15 cellular contexts compared by ENCODE assay signal in the genomic region with DNA sequence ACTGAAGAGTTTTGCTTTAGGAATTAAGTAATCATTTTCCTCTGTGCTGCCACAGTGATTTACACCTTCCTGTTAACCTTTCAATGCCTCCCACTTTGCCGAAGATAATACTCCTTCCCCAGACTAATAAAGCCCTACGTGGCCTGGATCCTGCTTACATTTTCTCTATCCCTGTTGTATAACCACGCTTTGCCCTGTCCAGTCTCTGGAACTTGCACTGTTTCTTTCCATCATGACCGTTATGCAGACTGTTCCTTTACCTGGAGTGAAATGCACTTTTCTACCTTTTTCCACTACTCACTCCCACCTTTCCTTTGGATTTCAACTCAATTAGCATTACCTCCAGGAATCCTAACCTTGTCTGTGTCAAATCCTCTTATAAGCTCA.
DNase-seq lines count a peak whose midpoint lies in the region; ATAC-seq and TF ChIP-seq lines count a peak whose summit lies in the region.
"Had no signal": no experiment of that assay in that cellular context is flagged by ENCODE, and none has a peak within 500 bp of the region (broad histone marks: within the 10 kb centered on the region; RNA-seq: fewer than 3 reads in every experiment).

No MANE protein-coding gene starts in this region.

- no peak for ATAC-seq in aorta (ENCODE audit: low FRiP score)

- CTCF ChIA-PET in HEK293T (lab: Yijun Ruan, JAX), result no interaction called here

- H4K8ac ChIP-seq in mesenchymal stem cell (ENCODE audit: low read length), result no peak overlapping the region

- H3K18ac ChIP-seq in mesenchymal stem cell (ENCODE audit: low read depth in 1 of 2, low read length in 2 of 2), result no peak overlapping the region

- intact Hi-C loops in sigmoid colon (cut with DNase I) (loop anchor here (5.0 to 10.0 kb wide), 3 partner anchors 136 to 476 kb away; no protein-coding TSS in a partner anchor), aorta (cut with DNase I) (no loop called here)

- no peak overlapping the region for H3K4me2 ChIP-seq in mesenchymal stem cell (ENCODE audit: low read length, poor library complexity, severe bottlenecking)

- no peaks in the 10 kb centered on the region for H3K9me3 ChIP-seq in mesenchymal stem cell (ENCODE audit: control insufficient read depth, low read length)
- H3K9me3 ChIP-seq in sigmoid colon, result no peaks in the 10 kb centered on the region
- H3K9me3 ChIP-seq in aorta (ENCODE audit: control insufficient read depth, low read length), result no peaks in the 10 kb centered on the region

- no peak overlapping the region for H2BK12ac ChIP-seq in mesenchymal stem cell (ENCODE audit: low read length in 2 of 2)

- H3K4me1 ChIP-seq in mesenchymal stem cell (ENCODE audit: control insufficient read depth, insufficient read depth, low read depth, low read length), result no peaks in the 10 kb centered on the region
- peaks cover 0 to 70% (median 56%) of the 10 kb centered on the region in 4 donors for H3K4me1 ChIP-seq in sigmoid colon
- H3K4me1 ChIP-seq in aorta (ENCODE audit: control insufficient read depth in 1 of 2, insufficient read depth in 2 of 2, low read length in 2 of 2), result peaks cover 12 to 33% of the 10 kb centered on the region in 2 donors

- no peak overlapping the region for H3K27ac ChIP-seq in mesenchymal stem cell (ENCODE audit: low read length, poor library complexity, severe bottlenecking)
- peak overlapping the region; percentile 11 to 74 (median 58) for H3K27ac ChIP-seq in sigmoid colon
- peak overlapping the region; percentile 10 to 28 for H3K27ac ChIP-seq in aorta (ENCODE audit: low read depth in 1 of 2, low read length in 2 of 2)
- H3K27ac ChIP-seq: GM23248 had no signal

- no peak overlapping the region for H3K9ac ChIP-seq in mesenchymal stem cell (ENCODE audit: low read length)
- H3K9ac ChIP-seq: GM23248 had no signal

- no peaks in the 10 kb centered on the region for H3K79me1 ChIP-seq in mesenchymal stem cell (replicated peaks; ENCODE audit: low read length, poor library complexity, severe bottlenecking)

- H3K36me3 ChIP-seq in mesenchymal stem cell (ENCODE audit: control insufficient read depth in 1 of 2, insufficient read depth in 2 of 2, low read depth in 1 of 2, low read length in 2 of 2) (no peaks in the 10 kb centered on the region), sigmoid colon (no peaks in the 10 kb centered on the region), aorta (ENCODE audit: control insufficient read depth in 1 of 2, insufficient read depth in 2 of 2, low read length in 1 of 2) (no peaks in the 10 kb centered on the region)

- no peak overlapping the region for H3K4ac ChIP-seq in mesenchymal stem cell (ENCODE audit: low read depth in 1 of 2, low read length in 2 of 2)

- no peak for TF ChIP-seq POLR2A in sigmoid colon (IDR thresholded peaks at IDR 0.05)

- no peak overlapping the region for H3K4me3 ChIP-seq in mesenchymal stem cell (ENCODE audit: insufficient read depth in 1 of 2, low read depth in 1 of 2, low read length in 2 of 2)
- no peak overlapping the region for H3K4me3 ChIP-seq in sigmoid colon
- no peak overlapping the region for H3K4me3 ChIP-seq in aorta (ENCODE audit: low read length in 2 of 2)
- H3K4me3 ChIP-seq: GM23248 had no signal

- H2BK15ac ChIP-seq in mesenchymal stem cell (ENCODE audit: low read depth, poor library complexity, severe bottlenecking), result no peak overlapping the region

- H3K23ac ChIP-seq in mesenchymal stem cell (ENCODE audit: low read length in 2 of 2), result no peak overlapping the region

- POLR2A ChIA-PET in HEK293T (lab: Yijun Ruan, JAX), result no interaction called here

- H2AFZ ChIP-seq in mesenchymal stem cell (ENCODE audit: low read depth, low read length), result no peak overlapping the region
- H2AFZ ChIP-seq: GM23248 had no signal

- H2AK5ac ChIP-seq in mesenchymal stem cell (ENCODE audit: low read length, severe bottlenecking), result no peak overlapping the region

- H3K27me3 ChIP-seq in mesenchymal stem cell (ENCODE audit: control insufficient read depth in 1 of 2, insufficient read depth in 1 of 2, low read length in 2 of 2) (no peaks in the 10 kb centered on the region), sigmoid colon (no peaks in the 10 kb centered on the region), aorta (ENCODE audit: control insufficient read depth in 1 of 2, insufficient read depth in 2 of 2, low read length in 1 of 2) (no peaks in the 10 kb centered on the region)

- no peak for TF ChIP-seq CTCF in sigmoid colon (IDR thresholded peaks at IDR 0.05)

- WGBS in mesenchymal stem cell, result 43% methylated on average over 4 of the region's 4 CpGs
- 64 to 81% methylated on average over 4 of the region's 4 CpGs for WGBS in sigmoid colon, 2 donors
- WGBS in aorta, 2 donors, result 57 to 66% methylated on average over 4 of the region's 4 CpGs

- no peak for DNase-seq in HEK293T (ENCODE audit: extremely low spot score)
- DNase-seq in mesenchymal stem cell, result peak; percentile 37
- no peak for DNase-seq in sigmoid colon
- DNase-seq in aorta, result no peak
- DNase-seq in stimulated activated CD8-positive, alpha-beta memory T cell treated with anti-CD3 and anti-CD28 coated beads, Interleukin-4, amount 100 ng/mL, for 48 hours, result no peak
- DNase-seq in dedifferentiated amniotic fluid mesenchymal stem cell (ENCODE audit: extremely low spot score), result no peak
- DNase-seq in NCI-H446 (lab: John Stamatoyannopoulos, UW), result no peak
- DNase-seq: C1 segment of cervical spinal cord; Calu3; CD4-positive, alpha-beta T cell; DMS153; DND-41; GDM1; GM23248; IMR-90 had no signal

- TF ChIP-seq EP300 in sigmoid colon (IDR thresholded peaks at IDR 0.05), result no peak

- no peak overlapping the region for H2BK5ac ChIP-seq in mesenchymal stem cell (ENCODE audit: low read depth, low read length, poor library complexity, severe bottlenecking)

- no peak overlapping the region for H2BK120ac ChIP-seq in mesenchymal stem cell (ENCODE audit: low read depth, low read length)

- no peak overlapping the region for H3K14ac ChIP-seq in mesenchymal stem cell (ENCODE audit: low read length in 2 of 2)

- no peak overlapping the region for H4K91ac ChIP-seq in mesenchymal stem cell (ENCODE audit: low read length)

TF ChIP-seq in HEK293T, 16 proteins besides CTCF, POLR2A, EP300 and RAD21:
- no peak for TF ChIP-seq SP1 (IDR thresholded peaks at IDR 0.05)
- TF ChIP-seq, protein P1, sequence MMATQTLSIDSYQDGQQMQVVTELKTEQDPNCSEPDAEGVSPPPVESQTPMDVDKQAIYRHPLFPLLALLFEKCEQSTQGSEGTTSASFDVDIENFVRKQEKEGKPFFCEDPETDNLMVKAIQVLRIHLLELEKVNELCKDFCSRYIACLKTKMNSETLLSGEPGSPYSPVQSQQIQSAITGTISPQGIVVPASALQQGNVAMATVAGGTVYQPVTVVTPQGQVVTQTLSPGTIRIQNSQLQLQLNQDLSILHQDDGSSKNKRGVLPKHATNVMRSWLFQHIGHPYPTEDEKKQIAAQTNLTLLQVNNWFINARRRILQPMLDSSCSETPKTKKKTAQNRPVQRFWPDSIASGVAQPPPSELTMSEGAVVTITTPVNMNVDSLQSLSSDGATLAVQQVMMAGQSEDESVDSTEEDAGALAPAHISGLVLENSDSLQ (IDR thresholded peaks at IDR 0.05), result peak; percentile 78
